ENCODE assay signal across 8 cellular contexts in the genomic region with DNA sequence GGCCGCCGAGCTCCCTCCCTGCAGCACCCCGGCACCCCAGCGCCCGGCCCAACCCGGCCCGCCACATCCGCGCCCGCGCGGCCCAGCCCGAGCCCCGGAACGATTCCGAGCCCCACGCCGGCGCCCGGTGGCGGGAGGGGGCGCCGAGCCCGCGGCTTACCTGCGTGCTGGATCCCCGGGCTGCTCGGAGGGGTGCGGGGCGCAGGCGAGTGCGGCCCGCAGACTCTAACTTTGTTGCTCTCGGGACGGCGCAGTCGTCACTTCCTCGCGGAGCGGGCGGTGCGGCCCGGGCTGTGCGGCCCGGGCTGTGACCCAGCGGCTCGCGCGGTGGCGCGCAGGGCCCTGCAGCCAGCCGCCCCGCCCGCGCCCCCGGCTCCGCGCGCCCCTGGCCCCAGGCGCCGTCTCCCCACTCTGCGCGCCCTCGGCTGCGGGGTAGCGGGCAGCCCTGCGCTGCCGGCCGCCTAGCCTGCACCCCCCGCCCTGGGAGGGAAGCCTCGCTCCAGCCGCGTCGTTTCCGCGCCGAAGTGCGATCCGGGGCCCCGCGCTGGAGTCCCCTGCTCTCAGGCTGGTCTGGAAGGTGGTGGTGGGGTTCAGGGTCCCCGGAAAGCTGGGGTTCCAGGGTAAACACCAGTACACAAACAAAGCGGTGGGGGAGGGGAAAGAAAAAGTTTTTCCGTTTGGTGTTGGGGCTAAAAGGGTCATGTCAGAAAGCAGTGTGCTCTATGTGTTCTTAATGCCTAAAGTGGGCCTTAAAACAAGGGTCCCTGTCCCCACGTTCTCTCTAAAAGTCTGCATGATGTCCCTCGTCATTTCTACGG.
DNase-seq lines count a peak whose midpoint lies in the region; ATAC-seq and TF ChIP-seq lines count a peak whose summit lies in the region.

No MANE protein-coding gene starts in this region.

- H3K4me1 ChIP-seq in SK-N-SH (ENCODE audit: control insufficient read depth in 1 of 2, insufficient read depth in 2 of 2, low read depth in 1 of 2, low read length in 1 of 2): peaks cover 20 to 31% of the 10 kb centered on the region in 2 experiments

- peaks cover 64% of the 10 kb centered on the region for H3K79me2 ChIP-seq in SK-N-SH (ENCODE audit: insufficient read depth)

- peak overlapping the region; percentile 90 for H3K9ac ChIP-seq in SK-N-SH

- H3K9me2 ChIP-seq in SK-N-SH: no peaks in the 10 kb centered on the region

- peaks cover 15% of the 10 kb centered on the region for H3F3A ChIP-seq in SK-N-SH (replicated peaks; ENCODE audit: insufficient read depth)

- H2AFZ ChIP-seq in SK-N-SH (ENCODE audit: low read depth): peak overlapping the region; percentile 92

- WGBS in SK-N-SH (ENCODE audit: low lambda C conversion rate): 13% methylated on average over 7 of the region's 87 CpGs

- TF ChIP-seq CTCF in GM12875 (IDR thresholded peaks at IDR 0.05; ENCODE audit: borderline replicate concordance, insufficient read depth, low read depth, low read length) (no peak), SK-N-SH (IDR thresholded peaks at IDR 0.05) (no peak), retinal pigment epithelial cell (conservative IDR thresholded peaks at IDR 0.05; ENCODE audit: low read depth, low read length) (no peak)

- POLR2A ChIA-PET in SK-N-SH (lab: Yijun Ruan, JAX): interaction anchor here (0.6 to 2.0 kb wide), 6 partner anchors 14 to 77 kb away, joined by 3 to 7 read pairs (median 4); partner anchors contain the start of gene PTGR2

- peaks cover 3% of the 10 kb centered on the region; the same call in 1 of the 2 replicates for H4K20me1 ChIP-seq in SK-N-SH (ENCODE audit: insufficient read depth)

- no peaks in the 10 kb centered on the region for H3K27me3 ChIP-seq in SK-N-SH (ENCODE audit: insufficient read depth)

- no peaks in the 10 kb centered on the region for H3K9me3 ChIP-seq in SK-N-SH

- H3K4me3 ChIP-seq in GM12875 (ENCODE audit: low read depth, low read length): peak overlapping the region; percentile 79
- peak overlapping the region; percentile 80 to 88 for H3K4me3 ChIP-seq in SK-N-SH (ENCODE audit: low read depth in 2 of 2, low read length in 1 of 2)
- peak overlapping the region; percentile 71 for H3K4me3 ChIP-seq in retinal pigment epithelial cell (ENCODE audit: low read length)

- CTCF ChIA-PET in SK-N-SH (lab: Yijun Ruan, JAX): interaction anchor here (0.8 to 3.7 kb wide), 9 partner anchors 9 to 65 kb away, joined by 3 to 24 read pairs (median 3); partner anchors contain the start of gene PTGR2

- TF ChIP-seq EP300 in SK-N-SH (IDR thresholded peaks at IDR 0.05; ENCODE audit: borderline replicate concordance in 1 of 2, low read depth in 1 of 2, low read length in 1 of 2): no peak

- H3K4me2 ChIP-seq in SK-N-SH: peak overlapping the region; percentile 79

- DNase-seq in SK-N-SH (peak; percentile 83), anterior cingulate cortex (lab: John Stamatoyannopoulos, UW) (peak in 48 of 58 donors; percentile 17 to 79 (median 56)), hippocampal formation (lab: John Stamatoyannopoulos, UW) (peak; percentile 63 to 66), retinal pigment epithelial cell (ENCODE audit: low read depth) (no peak), pons (ENCODE audit: low spot score) (no peak)

- peak overlapping the region; percentile 72 to 87 for H3K27ac ChIP-seq in SK-N-SH (ENCODE audit: low read depth in 2 of 2, low read length in 1 of 2)

- ATAC-seq in HG02642 (IDR thresholded peaks at IDR 0.05; ENCODE audit: poor library complexity, unreplicated experiment) (peak; percentile 53), GM18873 (IDR thresholded peaks at IDR 0.05; ENCODE audit: low FRiP score, unreplicated experiment) (no peak)

- TF ChIP-seq RAD21 in SK-N-SH (IDR thresholded peaks at IDR 0.05; ENCODE audit: low read length): no peak

- no peaks in the 10 kb centered on the region for H3K36me3 ChIP-seq in SK-N-SH (replicated peaks in 1 of 2; ENCODE audit: control insufficient read depth in 1 of 2, insufficient read depth in 2 of 2, low read length in 1 of 2)

TF ChIP-seq in SK-N-SH, 30 proteins besides CTCF, POLR2A, EP300 and RAD21:
- TF ChIP-seq MAX (IDR thresholded peaks at IDR 0.05; ENCODE audit: low read depth) (no peak), GABPA (IDR thresholded peaks at IDR 0.05; ENCODE audit: low read depth) (peak; percentile 36; the same call in 1 of the 2 replicates), POLR2AphosphoS5 (IDR thresholded peaks at IDR 0.05; ENCODE audit: low read depth, low read length) (0 out of 2 replicates have a peak, but pooled peaks have one; percentile 5), SMC3 (IDR thresholded peaks at IDR 0.05; ENCODE audit: low read depth, low read length) (no peak), FOXM1 (IDR thresholded peaks at IDR 0.05; ENCODE audit: low read depth) (no peak), TEAD4 (IDR thresholded peaks at IDR 0.05; ENCODE audit: borderline replicate concordance, insufficient read depth) (no peak), RXRA (IDR thresholded peaks at IDR 0.05; ENCODE audit: borderline replicate concordance, low read depth) (no peak), TAF1 (IDR thresholded peaks at IDR 0.05; ENCODE audit: borderline replicate concordance, low read depth, low read length) (peak; percentile 8; the same call in 1 of the 2 replicates), IRF3 (IDR thresholded peaks at IDR 0.05; ENCODE audit: low read depth, low read length) (no peak), MXI1 (IDR thresholded peaks at IDR 0.05; ENCODE audit: low read depth, low read length) (0 out of 2 replicates have a peak, but pooled peaks have one; percentile 28)

Comparison
In these comparisons a context has a peak if more than half of its experiments do, and no peak if none do; other contexts are left out.
1. DNase-seq: peak in SK-N-SH (single experiment), anterior cingulate cortex (48 of 58) and hippocampal formation (2 of 2); none in retinal pigment epithelial cell (single experiment) and pons (single experiment).
2. Peak in every context shown above with its lines, with median percentiles within 50 percentile points of each other: H3K4me3 ChIP-seq.